ENCODE assay signal across 27 cellular contexts in genomic region chr5:145340099-145340498, GRCh38.
"Had no signal": no experiment of that assay in that cellular context is flagged by ENCODE, and none has a peak within 500 bp of the region (broad histone marks: within the 10 kb centered on the region; RNA-seq: fewer than 3 reads in every experiment).

No MANE protein-coding gene starts in this region.

- H3K9me3 ChIP-seq: colonic mucosa, gastrocnemius medialis, neutrophil, prostate gland, thyroid gland had no signal

- DNase-seq: colonic mucosa; effector CD8-positive, alpha-beta T cell; endodermal cell; foreskin fibroblast; gastrocnemius medialis; head of caudate nucleus; kidney; left cardiac atrium; left ventricle myocardium superior; lower lobe of right lung; natural killer cell; stimulated activated CD4-positive, alpha-beta T cell treated with anti-CD3 and anti-CD28 coated beads, Interleukin-12 subunit alpha, Interleukin-12 subunit beta, amount 100 ng/mL, for 4 hours; stimulated activated CD4-positive, alpha-beta T cell treated with anti-CD3 and anti-CD28 coated beads, Interleukin-1b, Interleukin-23, amount 100 ng/mL, for 48 hours; stimulated activated CD4-positive, alpha-beta T cell treated with anti-CD3 and anti-CD28 coated beads, Interleukin-4, amount 100 ng/mL, for 1 hour; stimulated activated CD8-positive, alpha-beta memory T cell treated with anti-CD3 and anti-CD28 coated beads, Interleukin-4, amount 100 ng/mL, for 48 hours; stimulated activated naive CD4-positive, alpha-beta T cell treated with Interleukin-2 at 50 U/mL for 16 hours; stomach; thyroid gland; trophoblast cell had no signal

- H3K9ac ChIP-seq: parathyroid adenoma had no signal

- ATAC-seq: esophagus mucosa, gastrocnemius medialis, left cardiac atrium, left ventricle myocardium superior, natural killer cell, sciatic nerve had no signal

- FAIRE-seq: kidney had no signal

- H3K36me3 ChIP-seq: colonic mucosa, gastrocnemius medialis, lower lobe of right lung, neutrophil, prostate gland, right atrium auricular region, stomach, thyroid gland had no signal

- H3K27me3 ChIP-seq: colonic mucosa, gastrocnemius medialis, neutrophil, right atrium auricular region, stomach, thyroid gland had no signal

- H3K4me1 ChIP-seq: colonic mucosa, gastrocnemius medialis, lower lobe of right lung, parathyroid adenoma, prostate gland, right atrium auricular region, stomach, thyroid gland had no signal

- H3K4me3 ChIP-seq: colonic mucosa, gastrocnemius medialis, lower lobe of right lung, prostate gland, right atrium auricular region, smooth muscle cell, stomach, thyroid gland had no signal

- H2AFZ ChIP-seq: parathyroid adenoma had no signal

- H3K27ac ChIP-seq: colonic mucosa, epithelial cell of prostate, gastrocnemius medialis, lower lobe of right lung, neutrophil, parathyroid adenoma, prostate gland, right atrium auricular region, stomach, thyroid gland had no signal

- H3K4me2 ChIP-seq: smooth muscle cell had no signal
